16 cellular contexts compared by ENCODE assay signal in the genomic region with DNA sequence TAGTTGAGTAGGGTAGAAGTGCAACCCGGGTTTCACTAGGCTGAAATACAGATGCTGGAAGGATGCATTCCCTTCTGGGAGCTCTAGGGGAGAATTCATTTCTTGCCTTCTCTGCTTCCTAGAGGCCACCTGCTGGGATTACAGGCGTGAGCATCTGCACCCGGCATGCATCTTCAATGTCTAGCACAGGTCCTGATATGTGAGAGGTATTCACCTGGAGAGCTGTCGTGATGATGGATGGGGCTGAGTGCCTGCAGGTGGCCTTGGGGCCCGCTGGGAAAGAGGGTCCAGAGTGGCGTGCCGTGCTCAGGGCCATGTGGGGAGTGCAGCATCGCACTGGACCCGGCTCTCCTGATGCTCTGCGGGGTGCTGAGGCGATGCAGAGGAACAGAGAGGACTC. TPM values are rescaled to one million over a fixed set of nuclear protein-coding genes. Genes with fewer than 3 reads are reported as not detected.
A peak's percentile ranks its signal among the peaks of the same experiment; 100 is the strongest.
DNase-seq lines count a peak whose midpoint lies in the region; ATAC-seq and TF ChIP-seq lines count a peak whose summit lies in the region.
"Had no signal": no experiment of that assay in that cellular context is flagged by ENCODE, and none has a peak within 500 bp of the region (broad histone marks: within the 10 kb centered on the region; RNA-seq: fewer than 3 reads in every experiment).

No MANE protein-coding gene starts in this region.

- H3K4me3 ChIP-seq in left ventricle myocardium inferior (no peak overlapping the region), right atrium auricular region (no peak overlapping the region), endodermal cell (ENCODE audit: low read length) (no peak overlapping the region), upper lobe of right lung (no peak overlapping the region)
- H3K4me3 ChIP-seq: ascending aorta had no signal

- no peaks in the 10 kb centered on the region for H3K36me3 Mint-ChIP-seq in endodermal cell (ENCODE audit: low read depth)
- H3K36me3 Mint-ChIP-seq: IgD-negative memory B cell had no signal

- no peak overlapping the region for H3K9ac ChIP-seq in endodermal cell (ENCODE audit: extremely low read depth, low read length, poor library complexity, severe bottlenecking)

- peaks cover 16% of the 10 kb centered on the region for H3K4me1 ChIP-seq in left ventricle myocardium inferior
- H3K4me1 ChIP-seq in right atrium auricular region, result peaks cover 0 to 8% of the 10 kb centered on the region in 2 donors
- H3K4me1 ChIP-seq in endodermal cell (ENCODE audit: control insufficient read depth, insufficient read depth, low read length), result no peaks in the 10 kb centered on the region
- no peaks in the 10 kb centered on the region for H3K4me1 ChIP-seq in upper lobe of right lung
- H3K4me1 ChIP-seq: ascending aorta had no signal

- H3K4me1 Mint-ChIP-seq in endodermal cell, result peaks cover 5% of the 10 kb centered on the region

- no peaks in the 10 kb centered on the region for H3K9me3 Mint-ChIP-seq in endodermal cell
- H3K9me3 Mint-ChIP-seq: activated T-helper 2 cell treated with anti-CD3 and anti-CD28 coated beads, Interferon-gamma antibody, Interleukin-2, Interleukin-4, amounts not matched to agents 10 μg/mL and 5 μg/mL and 100 μg/mL, durations not matched to agents 14 hours and 24 hours and 36 hours; memory B cell had no signal

- intact Hi-C loops in left ventricle myocardium inferior (cut with micrococcal nuclease) (no loop called here), upper lobe of right lung (cut with DNase I) (no loop called here)

- H3K27me3 ChIP-seq in left ventricle myocardium inferior (ENCODE audit: low read depth) (peaks cover 65% of the 10 kb centered on the region), right atrium auricular region (no peaks in the 10 kb centered on the region), endodermal cell (ENCODE audit: control insufficient read depth, insufficient read depth, low read length, poor library complexity, severe bottlenecking) (peaks cover 25% of the 10 kb centered on the region), upper lobe of right lung (peaks cover 36% of the 10 kb centered on the region)
- H3K27me3 ChIP-seq: ascending aorta had no signal

- H3K9me3 ChIP-seq in left ventricle myocardium inferior (replicated peaks), result no peaks in the 10 kb centered on the region
- H3K9me3 ChIP-seq in right atrium auricular region, result no peaks in the 10 kb centered on the region
- no peaks in the 10 kb centered on the region for H3K9me3 ChIP-seq in endodermal cell (ENCODE audit: control insufficient read depth, low read length)
- H3K9me3 ChIP-seq in upper lobe of right lung, result no peaks in the 10 kb centered on the region
- H3K9me3 ChIP-seq: ascending aorta had no signal

- DNase-seq in left ventricle myocardium inferior (no peak), right atrium auricular region (ENCODE audit: low spot score) (no peak), NCI-H510A (lab: John Stamatoyannopoulos, UW) (peak; percentile 78), endodermal cell (peak; percentile 51), upper lobe of right lung (peak; percentile 51), NCI-H1436 (lab: John Stamatoyannopoulos, UW) (no peak)
- DNase-seq in stimulated activated CD4-positive, alpha-beta T cell treated with anti-CD3 and anti-CD28 coated beads, Interleukin-15, amount 100 ng/mL, for 24 hours, result no peak
- DNase-seq in activated effector memory CD4-positive, alpha-beta T cell treated with anti-CD3 and anti-CD28 coated beads, Interleukin-2, amount 50 U/mL, for 16 hours, result no peak
- DNase-seq: activated CD8-positive, alpha-beta T cell treated with anti-CD3 and anti-CD28 coated beads, Interleukin-2, amount 10 ng/mL, durations not matched to agents 7 days and 5 days; COR-L47; NCI-H1105 had no signal

- H3K4me3 Mint-ChIP-seq in endodermal cell, result no peak overlapping the region
- H3K4me3 Mint-ChIP-seq: activated CD8-positive, alpha-beta T cell treated with anti-CD3 and anti-CD28 coated beads, Interleukin-2, amount 10 ng/mL, durations not matched to agents 7 days and 5 days; IgD-negative memory B cell; memory B cell had no signal

- H3K36me3 ChIP-seq in left ventricle myocardium inferior, result no peaks in the 10 kb centered on the region
- H3K36me3 ChIP-seq in right atrium auricular region, result no peaks in the 10 kb centered on the region
- H3K36me3 ChIP-seq in endodermal cell (ENCODE audit: control insufficient read depth, insufficient read depth, low read length), result no peaks in the 10 kb centered on the region
- H3K36me3 ChIP-seq in upper lobe of right lung, result no peaks in the 10 kb centered on the region
- H3K36me3 ChIP-seq: ascending aorta had no signal

- TF ChIP-seq CTCF in left ventricle myocardium inferior (IDR thresholded peaks at IDR 0.05; ENCODE audit: borderline replicate concordance) (no peak), right atrium auricular region (IDR thresholded peaks at IDR 0.05) (no peak), endodermal cell (conservative IDR thresholded peaks at IDR 0.05) (peak; percentile 36), upper lobe of right lung (IDR thresholded peaks at IDR 0.05) (no peak)

- H3K27ac Mint-ChIP-seq in endodermal cell, result no peak overlapping the region
- H3K27ac Mint-ChIP-seq: activated CD8-positive, alpha-beta T cell treated with anti-CD3 and anti-CD28 coated beads, Interleukin-2, amount 10 ng/mL, durations not matched to agents 7 days and 5 days; activated T-helper 2 cell treated with anti-CD3 and anti-CD28 coated beads, Interferon-gamma antibody, Interleukin-2, Interleukin-4, amounts not matched to agents 10 μg/mL and 5 μg/mL and 100 μg/mL, durations not matched to agents 14 hours and 24 hours and 36 hours; IgD-negative memory B cell; memory B cell had no signal

- H3K27me3 Mint-ChIP-seq in endodermal cell (ENCODE audit: insufficient read depth), result peaks cover 37% of the 10 kb centered on the region

- 77 to 82% methylated on average over 5 to 11 of the region's 11 CpGs for WGBS in endodermal cell (ENCODE audit: insufficient coverage in 1 of 2, insufficient read length in 1 of 2), 2 experiments

- no peak for ATAC-seq in upper lobe of right lung
- ATAC-seq: activated CD8-positive, alpha-beta T cell treated with anti-CD3 and anti-CD28 coated beads, Interleukin-2, amount 10 ng/mL, durations not matched to agents 7 days and 5 days had no signal

- H3K27ac ChIP-seq in left ventricle myocardium inferior (replicated peaks), result peak overlapping the region; percentile 38
- peak overlapping the region in 1 of 2 donors; percentile 12 for H3K27ac ChIP-seq in right atrium auricular region
- no peak overlapping the region for H3K27ac ChIP-seq in endodermal cell (ENCODE audit: low read depth, low read length)
- H3K27ac ChIP-seq in upper lobe of right lung, result no peak overlapping the region
- H3K27ac ChIP-seq: ascending aorta had no signal

RNA-seq across cellular contexts. Expression of gene NTSR2, which starts 6.6 kb away (rescaled TPM):
- total RNA-seq in left ventricle myocardium inferior (not detected), right atrium auricular region (not detected), endodermal cell (not detected), upper lobe of right lung (not detected)
- not detected for polyA plus RNA-seq in endodermal cell (2013, experiment 1 of 2)
- polyA plus RNA-seq in endodermal cell (2013, experiment 2 of 2), result not detected
- total RNA-seq: activated CD8-positive, alpha-beta T cell treated with anti-CD3 and anti-CD28 coated beads, Interleukin-2, amount 10 ng/mL, durations not matched to agents 7 days and 5 days; activated T-helper 2 cell treated with anti-CD3 and anti-CD28 coated beads, Interferon-gamma antibody, Interleukin-2, Interleukin-4, amounts not matched to agents 10 μg/mL and 5 μg/mL and 100 μg/mL, durations not matched to agents 14 hours and 24 hours and 36 hours; ascending aorta; fibroblast of lung had no signal
- polyA plus RNA-seq: fibroblast of lung, IgD-negative memory B cell had no signal

Comparison
In these comparisons a context has a peak if more than half of its experiments do, and no peak if none do; other contexts are left out.
1. DNase-seq: peak in NCI-H510A (single experiment), endodermal cell (single experiment) and upper lobe of right lung (single experiment); none in left ventricle myocardium inferior (single experiment), right atrium auricular region (single experiment), stimulated activated CD4-positive, alpha-beta T cell treated with anti-CD3 and anti-CD28 coated beads, Interleukin-15, amount 100 ng/mL, for 24 hours (single experiment), NCI-H1436 (single experiment) and activated effector memory CD4-positive, alpha-beta T cell treated with anti-CD3 and anti-CD28 coated beads, Interleukin-2, amount 50 U/mL, for 16 hours (single experiment).